In genomic region chr9:130172858-130173461, GRCh38 we compare ENCODE assay signal across 8 cellular contexts. TPM values are rescaled to one million over a fixed set of nuclear protein-coding genes. Genes with fewer than 3 reads are reported as not detected.
A peak's percentile ranks its signal among the peaks of the same experiment; 100 is the strongest.
DNase-seq lines count a peak whose midpoint lies in the region; ATAC-seq and TF ChIP-seq lines count a peak whose summit lies in the region.

No MANE protein-coding gene starts in this region.

- no peaks in the 10 kb centered on the region for H3K27me3 ChIP-seq in prostate gland (replicated peaks; ENCODE audit: insufficient read depth)

- peak; percentile 16; the same call in 1 of the 2 replicates for TF ChIP-seq CTCF in LNCAP (IDR thresholded peaks at IDR 0.05)
- TF ChIP-seq CTCF in fibroblast of villous mesenchyme (IDR thresholded peaks at IDR 0.05; ENCODE audit: insufficient read depth, low read depth, low read length), result no peak
- no peak for TF ChIP-seq CTCF in prostate gland (IDR thresholded peaks at IDR 0.05)

- H3K4me1 Mint-ChIP-seq in activated T-helper 1 cell treated with anti-CD3 and anti-CD28 coated beads, Interleukin-12 subunit alpha, Interleukin-12 subunit beta, Interleukin-2, Interleukin-4 antibody, amounts not matched to agents 30 ng/mL and 10 ng/mL and 1 ng/mL, durations not matched to agents 14 hours and 24 hours and 36 hours (ENCODE audit: low read depth), result no peaks in the 10 kb centered on the region

- H3K27me3 Mint-ChIP-seq in activated T-helper 1 cell treated with anti-CD3 and anti-CD28 coated beads, Interleukin-12 subunit alpha, Interleukin-12 subunit beta, Interleukin-2, Interleukin-4 antibody, amounts not matched to agents 30 ng/mL and 10 ng/mL and 1 ng/mL, durations not matched to agents 14 hours and 24 hours and 36 hours (ENCODE audit: insufficient read depth), result peaks cover 31% of the 10 kb centered on the region

- 8% methylated on average over 8 of the region's 55 CpGs for WGBS in prostate gland

- peak overlapping the region; percentile 79 for H3K27ac ChIP-seq in prostate gland

- in situ Hi-C loops in ACHN (cut with HindIII; ENCODE audit: low pct_ligation_motif_present, low pct_unique_long_range_greater_than_20kb, low sequenced_read_pairs), result no loop called here

- no peak overlapping the region for H3K27ac Mint-ChIP-seq in activated T-helper 1 cell treated with anti-CD3 and anti-CD28 coated beads, Interleukin-12 subunit alpha, Interleukin-12 subunit beta, Interleukin-2, Interleukin-4 antibody, amounts not matched to agents 30 ng/mL and 10 ng/mL and 1 ng/mL, durations not matched to agents 14 hours and 24 hours and 36 hours

- peak overlapping the region; percentile 64 for H3K4me3 ChIP-seq in fibroblast of villous mesenchyme (ENCODE audit: low read depth, low read length)
- H3K4me3 ChIP-seq in prostate gland, result peak overlapping the region; percentile 57 to 63

- no peaks in the 10 kb centered on the region for H3K4me1 ChIP-seq in prostate gland (replicated peaks)

- H3K36me3 ChIP-seq in prostate gland, result no peaks in the 10 kb centered on the region

- ATAC-seq in HG03354 (IDR thresholded peaks at IDR 0.05; ENCODE audit: poor library complexity, severe bottlenecking, unreplicated experiment), result no peak
- no peak for ATAC-seq in GM19324 (IDR thresholded peaks at IDR 0.05; ENCODE audit: low FRiP score, unreplicated experiment)
- ATAC-seq in HG02623 (IDR thresholded peaks at IDR 0.05; ENCODE audit: unreplicated experiment), result no peak

- H3K9me3 Mint-ChIP-seq in activated T-helper 1 cell treated with anti-CD3 and anti-CD28 coated beads, Interleukin-12 subunit alpha, Interleukin-12 subunit beta, Interleukin-2, Interleukin-4 antibody, amounts not matched to agents 30 ng/mL and 10 ng/mL and 1 ng/mL, durations not matched to agents 14 hours and 24 hours and 36 hours, result no peaks in the 10 kb centered on the region

- H3K36me3 Mint-ChIP-seq in activated T-helper 1 cell treated with anti-CD3 and anti-CD28 coated beads, Interleukin-12 subunit alpha, Interleukin-12 subunit beta, Interleukin-2, Interleukin-4 antibody, amounts not matched to agents 30 ng/mL and 10 ng/mL and 1 ng/mL, durations not matched to agents 14 hours and 24 hours and 36 hours (ENCODE audit: low read depth), result no peaks in the 10 kb centered on the region

- peak overlapping the region; percentile 73 for H3K4me3 Mint-ChIP-seq in activated T-helper 1 cell treated with anti-CD3 and anti-CD28 coated beads, Interleukin-12 subunit alpha, Interleukin-12 subunit beta, Interleukin-2, Interleukin-4 antibody, amounts not matched to agents 30 ng/mL and 10 ng/mL and 1 ng/mL, durations not matched to agents 14 hours and 24 hours and 36 hours

- TF ChIP-seq POLR2A in prostate gland (IDR thresholded peaks at IDR 0.05), result no peak

- peak; percentile 36 for DNase-seq in ACHN
- DNase-seq in activated T-helper 1 cell treated with anti-CD3 and anti-CD28 coated beads, Interleukin-12 subunit alpha, Interleukin-12 subunit beta, Interleukin-2, Interleukin-4 antibody, amounts not matched to agents 30 ng/mL and 10 ng/mL and 1 ng/mL, durations not matched to agents 14 hours and 24 hours and 36 hours (ENCODE audit: low spot score), result no peak
- DNase-seq in fibroblast of villous mesenchyme (ENCODE audit: low read depth), result peak; percentile 39
- DNase-seq in prostate gland (ENCODE audit: low spot score), result no peak

- H3K9me3 ChIP-seq in prostate gland, result no peaks in the 10 kb centered on the region

- intact Hi-C loops in activated T-helper 1 cell treated with anti-CD3 and anti-CD28 coated beads, Interleukin-12 subunit alpha, Interleukin-12 subunit beta, Interleukin-2, Interleukin-4 antibody, amounts not matched to agents 30 ng/mL and 10 ng/mL and 1 ng/mL, durations not matched to agents 14 hours and 24 hours and 36 hours (cut with micrococcal nuclease), result loop anchor here (2.0 kb wide), 1 partner anchor 44 kb away; no protein-coding TSS in a partner anchor
- intact Hi-C loops in prostate gland (cut with DNase I), result loop anchor here (5.0 kb wide), 3 partner anchors 41 to 64 kb away; no protein-coding TSS in a partner anchor

RNA-seq across cellular contexts. Expression of gene NCS1, which starts 0.8 kb away (rescaled TPM):
- total RNA-seq in activated T-helper 1 cell treated with anti-CD3 and anti-CD28 coated beads, Interleukin-12 subunit alpha, Interleukin-12 subunit beta, Interleukin-2, Interleukin-4 antibody, amounts not matched to agents 30 ng/mL and 10 ng/mL and 1 ng/mL, durations not matched to agents 14 hours and 24 hours and 36 hours, result 3.9 and 4.2 TPM in 2 replicates
- total RNA-seq in fibroblast of villous mesenchyme, result 30.0 and 42.7 TPM in 2 replicates
- 10 to 100 TPM; 19.1 to 28.5 TPM for total RNA-seq in prostate gland

Comparison
In these comparisons a context has a peak if more than half of its experiments do, and no peak if none do; other contexts are left out.
1. DNase-seq: peak in ACHN (single experiment) and fibroblast of villous mesenchyme (single experiment); none in activated T-helper 1 cell treated with anti-CD3 and anti-CD28 coated beads, Interleukin-12 subunit alpha, Interleukin-12 subunit beta, Interleukin-2, Interleukin-4 antibody, amounts not matched to agents 30 ng/mL and 10 ng/mL and 1 ng/mL, durations not matched to agents 14 hours and 24 hours and 36 hours (single experiment) and prostate gland (single experiment).